ENCODE assay signal across 8 cellular contexts in genomic region chr2:8676915-8677645, GRCh38. TPM values are rescaled to one million over a fixed set of nuclear protein-coding genes. Genes with fewer than 3 reads are reported as not detected.
A peak's percentile ranks its signal among the peaks of the same experiment; 100 is the strongest.
DNase-seq lines count a peak whose midpoint lies in the region; ATAC-seq, FAIRE-seq and TF ChIP-seq lines count a peak whose summit lies in the region.

No MANE protein-coding gene starts in this region.

- peaks cover 16% of the 10 kb centered on the region for H3K9me3 ChIP-seq in DOHH2 (ENCODE audit: control insufficient read depth, insufficient read depth, low read length)
- H3K9me3 ChIP-seq in H1 (ENCODE audit: insufficient read depth in 2 of 2, low read depth in 1 of 2, low read length in 1 of 2) = peaks cover 8 to 9% of the 10 kb centered on the region in 2 experiments

- no peak overlapping the region for H3K14ac ChIP-seq in H1 (ENCODE audit: insufficient read length)

- peak overlapping the region; percentile 92 for H4K8ac ChIP-seq in H1 (ENCODE audit: extremely low read depth, insufficient read depth, low read length)

- H3K9me2 ChIP-seq in DOHH2 (replicated peaks; ENCODE audit: control insufficient read depth, low read length) = no peaks in the 10 kb centered on the region

- peak overlapping the region; percentile 40 for H2BK120ac ChIP-seq in H1 (replicated peaks; ENCODE audit: low read depth, low read length)

- peak overlapping the region; percentile 52; the same call in 1 of the 2 replicates for H2BK5ac ChIP-seq in H1 (ENCODE audit: low read depth, low read length)

- no peak overlapping the region for H2BK20ac ChIP-seq in H1 (ENCODE audit: low read length)

- H3K27me3 ChIP-seq in DOHH2 (ENCODE audit: control insufficient read depth, low read length) (peaks cover 20% of the 10 kb centered on the region), H1 (replicated peaks in 1 of 4; ENCODE audit: control insufficient read depth in 3 of 4, extremely low read depth in 1 of 4, insufficient read depth in 3 of 4, low read length in 3 of 4) (peaks cover 11 to 43% (median 40%) of the 10 kb centered on the region in 4 experiments)

- H3K79me2 ChIP-seq in DOHH2 (ENCODE audit: control insufficient read depth, low read length) (peaks cover 10% of the 10 kb centered on the region), H1 (ENCODE audit: control insufficient read depth in 1 of 2, insufficient read depth in 2 of 2, low read length in 2 of 2) (peaks cover 0 to 1% of the 10 kb centered on the region in 2 experiments; a peak in 2 of 4 replicates)

- H3K36me3 ChIP-seq in DOHH2 (ENCODE audit: control insufficient read depth, low read length) (no peaks in the 10 kb centered on the region; the same call in 1 of the 2 replicates), H1 (ENCODE audit: control insufficient read depth in 2 of 4, insufficient read depth in 4 of 4, low read length in 3 of 4) (peaks cover 0 to 2% (median 0%) of the 10 kb centered on the region in 4 experiments; a peak in 1 of 8 replicates)

- TF ChIP-seq EP300 in H1 (IDR thresholded peaks at IDR 0.05; ENCODE audit: borderline replicate concordance in 1 of 2, low read depth in 2 of 2, low read length in 2 of 2) = no peak

- H3K4me1 Mint-ChIP-seq in natural killer cell = peaks cover 35 to 55% of the 10 kb centered on the region in 2 donors

- H4K91ac ChIP-seq in H1 (replicated peaks; ENCODE audit: insufficient read length, low read length) = peak overlapping the region; percentile 67

- no peak overlapping the region for H4K5ac ChIP-seq in H1 (ENCODE audit: insufficient read length, low read depth, low read length)

- H2BK12ac ChIP-seq in H1 (ENCODE audit: low read depth, low read length) = peak overlapping the region; percentile 98

- TF ChIP-seq RAD21 in H1 (IDR thresholded peaks at IDR 0.05 in 1 of 2, conservative IDR thresholded peaks at IDR 0.05 in 1 of 2; ENCODE audit: low read depth in 2 of 2, low read length in 2 of 2) = no peak

- H3K36me3 Mint-ChIP-seq in natural killer cell = peaks cover 18% of the 10 kb centered on the region

- H3K27ac Mint-ChIP-seq in natural killer cell = peak overlapping the region; percentile 65 to 89

- 5% methylated on average over 26 of the region's 35 CpGs; no CpG with 5 or more reads in 1 of the 2 experiments for WGBS in H1 (ENCODE audit: extremely low coverage in 1 of 2, insufficient coverage in 1 of 2, insufficient read length in 1 of 2, insufficient replicate concordance in 2 of 2, low coverage in 1 of 2, low lambda C conversion rate in 2 of 2, missing lambda C conversion rate in 1 of 2), 2 experiments

- H4K20me1 ChIP-seq in DOHH2 (ENCODE audit: control insufficient read depth, insufficient read depth, low read depth, low read length) (no peaks in the 10 kb centered on the region), H1 (replicated peaks in 1 of 2; ENCODE audit: control insufficient read depth in 1 of 2, insufficient read depth in 2 of 2, low read length in 2 of 2) (peaks cover 0 to 1% of the 10 kb centered on the region in 2 experiments)

- ATAC-seq in natural killer cell (no peak), GM18873 (IDR thresholded peaks at IDR 0.05; ENCODE audit: low FRiP score, unreplicated experiment) (no peak)

- 0 out of 2 replicates have a peak overlapping the region, but pooled peaks have one; percentile 88 for H2BK15ac ChIP-seq in H1 (ENCODE audit: low read length)

- H2AK5ac ChIP-seq in H1 (ENCODE audit: low read depth, low read length) = peak overlapping the region; percentile 91; the same call in 1 of the 2 replicates

- TF ChIP-seq CTCF in DOHH2 (IDR thresholded peaks at IDR 0.05; ENCODE audit: low read depth, low read length, poor library complexity, severe bottlenecking) (no peak), H1 (IDR thresholded peaks at IDR 0.05; ENCODE audit: control extremely low read depth in 1 of 3, insufficient read depth in 1 of 3, low read depth in 1 of 3, low read length in 3 of 3) (no peak), natural killer cell (IDR thresholded peaks at IDR 0.05) (no peak)

- DNase-seq in NCI-H526 (lab: John Stamatoyannopoulos, UW) (peak; percentile 31 to 48), H1 (ENCODE audit: low read depth in 1 of 2, low spot score in 2 of 2) (no peak), natural killer cell (no peak), SKM-1 (lab: John Stamatoyannopoulos, UW; ENCODE audit: unreplicated experiment) (no peak), NCI-H1694 treated with DMSO at 0.1 percent for 48 hours (lab: John Stamatoyannopoulos, UW) (no peak), NCI-H1105 treated with DMSO at 0.1 percent for 48 hours (lab: John Stamatoyannopoulos, UW) (no peak)

- no peak for FAIRE-seq in H1 (lab: Jason Lieb, UNC)

- intact Hi-C loops in natural killer cell (cut with micrococcal nuclease) = no loop called here

- peaks cover 29% of the 10 kb centered on the region for H3F3A ChIP-seq in DOHH2 (ENCODE audit: control insufficient read depth, insufficient read depth)

- peaks cover 32% of the 10 kb centered on the region for H3K23me2 ChIP-seq in H1 (ENCODE audit: low read depth, low read length)

- H3K4me1 ChIP-seq in DOHH2 (ENCODE audit: control insufficient read depth, low read length) = peaks cover 37% of the 10 kb centered on the region
- H3K4me1 ChIP-seq in H1 (replicated peaks in 1 of 4; ENCODE audit: control insufficient read depth in 3 of 4, insufficient read depth in 4 of 4, low read length in 3 of 4) = peaks cover 7 to 40% (median 20%) of the 10 kb centered on the region in 4 experiments

- no peak for TF ChIP-seq POLR2A in H1 (IDR thresholded peaks at IDR 0.05; ENCODE audit: control extremely low read depth in 1 of 2, low read depth in 2 of 2, low read length in 2 of 2)

- 0 out of 2 replicates have a peak overlapping the region, but pooled peaks have one; percentile 35 for H2AFZ ChIP-seq in H1 (ENCODE audit: low read length)

- H3K9me3 Mint-ChIP-seq in natural killer cell = peaks cover 2 to 10% of the 10 kb centered on the region in 2 donors

- H3K4me3 ChIP-seq in DOHH2 (ENCODE audit: low read length) (0 out of 2 replicates have a peak overlapping the region, but pooled peaks have one; percentile 74), H1 (ENCODE audit: extremely low read depth in 1 of 4, insufficient read depth in 2 of 4, low read depth in 3 of 4, low read length in 4 of 4) (peak overlapping the region; percentile 42 to 64 (median 53))

- peaks cover 6 to 20% of the 10 kb centered on the region in 2 donors for H3K27me3 Mint-ChIP-seq in natural killer cell (ENCODE audit: low read depth in 2 of 2)

- H3K79me1 ChIP-seq in H1 (ENCODE audit: low read depth, low read length) = no peaks in the 10 kb centered on the region

- peak overlapping the region; percentile 9 to 93 (median 59); a peak in 4 of 7 replicates for H3K9ac ChIP-seq in H1 (replicated peaks in 1 of 4; ENCODE audit: extremely low read depth in 1 of 4, low read depth in 3 of 4, low read length in 3 of 4)

- no peak overlapping the region for H3K27ac ChIP-seq in DOHH2 (ENCODE audit: low read depth, low read length)
- H3K27ac ChIP-seq in H1 (ENCODE audit: low read depth, low read length) = no peak overlapping the region

- no peak overlapping the region for H3K23ac ChIP-seq in H1 (ENCODE audit: insufficient read length)

- peak overlapping the region; percentile 93 for H3K4me3 Mint-ChIP-seq in natural killer cell

- H3K4me2 ChIP-seq in DOHH2 (ENCODE audit: low read length) (peak overlapping the region; percentile 90), H1 (ENCODE audit: insufficient read depth in 1 of 2, low read depth in 2 of 2, low read length in 2 of 2) (peak overlapping the region; percentile 93 to 97)

- CTCF ChIA-PET in H1 (lab: Charles Lee; ENCODE audit: partially characterized antibody) = interaction anchor here (0.9 to 1.5 kb wide), 3 partner anchors 36 to 137 kb away, joined by 3 read pairs; no protein-coding TSS in a partner anchor

- POLR2A ChIA-PET in H1 (lab: Charles Lee; ENCODE audit: partially characterized antibody) = interaction anchor here (0.8 to 2.2 kb wide), 7 partner anchors 12 to 156 kb away, joined by 3 to 6 read pairs (median 4); no protein-coding TSS in a partner anchor

- no peak overlapping the region for H3K4ac ChIP-seq in H1 (replicated peaks; ENCODE audit: insufficient read length, low read depth, low read length)

- peak overlapping the region; percentile 75 for H3K18ac ChIP-seq in H1 (ENCODE audit: extremely low read depth, low read length)

- H3K56ac ChIP-seq in H1 (replicated peaks; ENCODE audit: insufficient read length, low read depth, low read length) = no peak overlapping the region

TF ChIP-seq in H1, 55 proteins besides CTCF, POLR2A, EP300 and RAD21:
- TF ChIP-seq SUZ12 (IDR thresholded peaks at IDR 0.05; ENCODE audit: low read length) (peak; percentile 69), ZNF274 (IDR thresholded peaks at IDR 0.05; ENCODE audit: borderline replicate concordance, extremely low read depth, low read length) (no peak), SIRT6 (IDR thresholded peaks at IDR 0.05; ENCODE audit: low read length) (no peak), EZH2 (IDR thresholded peaks at IDR 0.05; ENCODE audit: low read depth, low read length, severe bottlenecking) (peak; percentile 75), POU5F1 (IDR thresholded peaks at IDR 0.05; ENCODE audit: low read depth, low read length) (no peak), BCL11A (IDR thresholded peaks at IDR 0.05; ENCODE audit: low read depth in 2 of 2, low read length in 2 of 2) (no peak), CBX8 (IDR thresholded peaks at IDR 0.05; ENCODE audit: borderline replicate concordance, low read depth, low read length) (no peak)

RNA-seq across cellular contexts. Expression of gene ID2, which starts 4.8 kb away (rescaled TPM):
- total RNA-seq in H1 (2021; fragmentation: NEBNext Ultra II Directional; extraction: Animal tissue kit (Norgen Biotek cat#: 25700)) = 36.7 and 37.1 TPM in 2 replicates
- 163 and 214 TPM in 2 replicates for polyA plus RNA-seq in H1 (2011; rRNA removed)
- 163 TPM for polyA plus RNA-seq in H1 (2011; cell fraction: cytosol; rRNA removed)
- polyA plus RNA-seq in H1 (2011; cell fraction: nucleus; rRNA removed) = 221 TPM
- polyA plus RNA-seq in H1 (2012, experiment 1 of 2) = 58.1 to 89.9 TPM (median 65.4 TPM) in 4 replicates
- polyA plus RNA-seq in H1 (2012, experiment 2 of 2) = 43.9 TPM
- 21.4 TPM for polyA plus RNA-seq in H1 (2013, experiment 1 of 2)
- polyA plus RNA-seq in H1 (2013, experiment 2 of 2) = 22.4 TPM
- 89.2 and 91.6 TPM in 2 replicates for polyA minus RNA-seq in H1 (2011; rRNA and poly(A)+ RNA removed)
- polyA minus RNA-seq in H1 (2011; cell fraction: cytosol; rRNA and poly(A)+ RNA removed) = 52.3 TPM
- polyA minus RNA-seq in H1 (2011; cell fraction: nucleus; rRNA and poly(A)+ RNA removed) = 89.9 TPM
- 100 to 1,000 TPM; 185 to 209 (median 191) TPM for total RNA-seq in natural killer cell

Comparison
In these comparisons a context has a peak if more than half of its experiments do, and no peak if none do; other contexts are left out.
1. DNase-seq: peak in NCI-H526 (2 of 2); none in H1 (0 of 2), natural killer cell (single experiment), SKM-1 (single experiment), NCI-H1694 treated with DMSO at 0.1 percent for 48 hours (single experiment) and NCI-H1105 treated with DMSO at 0.1 percent for 48 hours (single experiment).